ENCODE assay signal across 22 cellular contexts in the genomic region with DNA sequence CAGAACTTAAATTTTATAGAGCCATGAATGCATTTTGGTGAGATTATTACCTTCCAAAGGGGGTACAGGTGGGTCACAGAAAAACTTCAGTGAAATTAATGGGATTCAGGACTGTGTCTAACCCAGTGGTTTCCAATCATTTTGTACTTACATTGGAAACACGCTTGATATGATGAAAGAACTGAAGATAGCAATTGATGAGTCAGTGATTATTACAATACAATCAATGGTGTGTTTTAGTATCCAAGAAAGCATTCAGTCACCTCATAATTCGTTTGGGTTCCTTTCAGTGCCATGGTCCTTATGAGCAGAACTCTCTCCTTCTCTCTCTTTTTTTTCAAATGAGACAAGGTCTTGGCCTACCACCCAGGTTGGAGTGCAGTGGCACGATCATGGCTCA.
"Had no signal": no experiment of that assay in that cellular context is flagged by ENCODE, and none has a peak within 500 bp of the region (broad histone marks: within the 10 kb centered on the region; RNA-seq: fewer than 3 reads in every experiment).

No MANE protein-coding gene starts in this region.

- H3K4me1 ChIP-seq: pancreas had no signal

- H3K4me2 ChIP-seq: neural progenitor cell had no signal

- DNase-seq: dermis blood vessel endothelial cell; effector memory CD4-positive, alpha-beta T cell; esophagus squamous epithelium; foreskin melanocyte; glutamatergic neuron; mesenchymal stem cell; mucosa of descending colon; naive thymus-derived CD4-positive, alpha-beta T cell; pancreas; stimulated activated CD4-positive, alpha-beta T cell treated with anti-CD3 and anti-CD28 coated beads, Interleukin-2, amount 100 ng/mL, for 24 hours; stimulated activated CD4-positive, alpha-beta T cell treated with anti-CD3 and anti-CD28 coated beads, Interleukin-4, amount 100 ng/mL, for 24 hours; stimulated activated naive CD4-positive, alpha-beta T cell treated with Interleukin-2 at 50 U/mL for 16 hours; trophoblast cell had no signal

- H3K27me3 ChIP-seq: pancreas had no signal

- H3K27ac ChIP-seq: coronary artery, esophagus squamous epithelium, neural progenitor cell, pancreas, thoracic aorta had no signal

- H3K36me3 ChIP-seq: esophagus squamous epithelium, neural progenitor cell, pancreas, thoracic aorta had no signal

- H3K9ac ChIP-seq: neural progenitor cell had no signal

- H3K9me3 ChIP-seq: esophagus squamous epithelium, mucosa of descending colon, pancreas, thoracic aorta had no signal

- FAIRE-seq: endothelial cell of umbilical vein, keratinocyte, pancreas had no signal

- H3K4me3 ChIP-seq: coronary artery, esophagus squamous epithelium, mucosa of descending colon, neural progenitor cell, pancreas, thoracic aorta had no signal

- H3K4me1 Mint-ChIP-seq: naive thymus-derived CD4-positive, alpha-beta T cell; stimulated activated effector memory CD8-positive, alpha-beta T cell treated with anti-CD3 and anti-CD28 coated beads, Interleukin-12 subunit alpha, Interleukin-12 subunit beta, amount 100 ng/mL, for 72 hours had no signal

- H2AFZ ChIP-seq: neural progenitor cell had no signal

- H3K27ac Mint-ChIP-seq: mesothelial cell of epicardium; naive thymus-derived CD4-positive, alpha-beta T cell; neural progenitor cell; stimulated activated effector memory CD8-positive, alpha-beta T cell treated with anti-CD3 and anti-CD28 coated beads, Interleukin-12 subunit alpha, Interleukin-12 subunit beta, amount 100 ng/mL, for 72 hours had no signal

- H3K4me3 Mint-ChIP-seq: mesothelial cell of epicardium; naive thymus-derived CD4-positive, alpha-beta T cell; nephron; neural progenitor cell; stimulated activated effector memory CD8-positive, alpha-beta T cell treated with anti-CD3 and anti-CD28 coated beads, Interleukin-12 subunit alpha, Interleukin-12 subunit beta, amount 100 ng/mL, for 72 hours had no signal

- H3K36me3 Mint-ChIP-seq: mesothelial cell of epicardium; naive thymus-derived CD4-positive, alpha-beta T cell; neural progenitor cell; stimulated activated effector memory CD8-positive, alpha-beta T cell treated with anti-CD3 and anti-CD28 coated beads, Interleukin-12 subunit alpha, Interleukin-12 subunit beta, amount 100 ng/mL, for 72 hours had no signal

- ATAC-seq: left lobe of liver; mucosa of descending colon; naive thymus-derived CD4-positive, alpha-beta T cell; pancreas; stimulated activated effector memory CD8-positive, alpha-beta T cell treated with anti-CD3 and anti-CD28 coated beads, Interleukin-12 subunit alpha, Interleukin-12 subunit beta, amount 100 ng/mL, for 72 hours had no signal
